ENCODE assay signal across 9 cellular contexts in the genomic region with DNA sequence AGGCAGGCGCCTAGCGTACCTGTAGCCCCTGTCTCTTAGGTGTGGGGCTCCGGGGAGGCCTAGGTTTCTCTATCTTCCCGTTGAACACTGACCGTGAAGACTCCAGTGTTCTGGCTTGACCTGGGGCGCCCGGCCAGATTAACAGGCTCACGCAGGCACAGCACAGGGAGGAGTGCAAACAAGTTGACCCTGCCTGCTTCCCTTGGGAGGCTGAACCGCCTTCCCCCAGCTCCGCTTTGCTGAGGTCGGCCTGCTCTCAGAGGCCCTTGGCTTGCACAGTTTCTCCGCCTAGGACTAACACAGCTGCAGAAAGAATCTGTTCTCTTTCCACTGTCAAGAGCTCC. TPM values are rescaled to one million over a fixed set of nuclear protein-coding genes. Genes with fewer than 3 reads are reported as not detected.
DNase-seq lines count a peak whose midpoint lies in the region; ATAC-seq, FAIRE-seq and TF ChIP-seq lines count a peak whose summit lies in the region.
"Had no signal": no experiment of that assay in that cellular context is flagged by ENCODE, and none has a peak within 500 bp of the region (broad histone marks: within the 10 kb centered on the region; RNA-seq: fewer than 3 reads in every experiment).

No MANE protein-coding gene starts in this region.

- ATAC-seq in HG02763 (IDR thresholded peaks at IDR 0.05; ENCODE audit: unreplicated experiment) (peak; percentile 12), T-helper 17 cell (no peak)
- ATAC-seq in naive thymus-derived CD4-positive, alpha-beta T cell = no peak

- CTCF ChIA-PET in naive thymus-derived CD4-positive, alpha-beta T cell (lab: Charles Lee) = interaction anchor here (1.4 to 1.8 kb wide), 3 partner anchors 15 to 347 kb away, joined by 3 to 8 read pairs (median 8); partner anchors contain the start of gene FAM136A

- H3K27me3 ChIP-seq in naive thymus-derived CD4-positive, alpha-beta T cell (ENCODE audit: control insufficient read depth in 2 of 2, insufficient read depth in 2 of 2, low read length in 2 of 2) = no peaks in the 10 kb centered on the region

- POLR2A ChIA-PET in naive thymus-derived CD4-positive, alpha-beta T cell (lab: Charles Lee) = interaction anchor here (0.5 to 5.7 kb wide), 18 partner anchors 10 to 614 kb away, joined by 3 to 42 read pairs (median 4); partner anchors contain the start of genes C2orf42, MXD1, SNRPG and TIA1

- FAIRE-seq in GM12891 (lab: Jason Lieb, UNC) = no peak
- FAIRE-seq: TTC549 had no signal

- H3K9me3 ChIP-seq in T-helper 17 cell (ENCODE audit: control insufficient read depth, low read length, poor library complexity, severe bottlenecking) = no peaks in the 10 kb centered on the region
- no peaks in the 10 kb centered on the region for H3K9me3 ChIP-seq in naive thymus-derived CD4-positive, alpha-beta T cell (ENCODE audit: control insufficient read depth in 2 of 3, low read length in 3 of 3)

- H3K36me3 Mint-ChIP-seq in T-helper 17 cell (ENCODE audit: low read depth) = no peaks in the 10 kb centered on the region
- H3K36me3 Mint-ChIP-seq in naive thymus-derived CD4-positive, alpha-beta T cell = peaks cover 3 to 21% (median 10%) of the 10 kb centered on the region in 5 donors

- H3K4me1 Mint-ChIP-seq in T-helper 17 cell = peaks cover 19% of the 10 kb centered on the region
- peaks cover 19 to 50% (median 46%) of the 10 kb centered on the region in 7 donors for H3K4me1 Mint-ChIP-seq in naive thymus-derived CD4-positive, alpha-beta T cell

- H3K4me3 Mint-ChIP-seq in T-helper 17 cell = peak overlapping the region; percentile 89
- H3K4me3 Mint-ChIP-seq in naive thymus-derived CD4-positive, alpha-beta T cell = peak overlapping the region; percentile 88 to 96 (median 92)

- H3K4me1 ChIP-seq in naive thymus-derived CD4-positive, alpha-beta T cell (ENCODE audit: control insufficient read depth in 2 of 2, insufficient read depth in 2 of 2, low read length in 2 of 2) = peaks cover 7 to 21% of the 10 kb centered on the region in 2 donors

- H3K36me3 ChIP-seq in naive thymus-derived CD4-positive, alpha-beta T cell (ENCODE audit: control insufficient read depth in 2 of 3, insufficient read depth in 3 of 3, low read length in 3 of 3) = peaks cover 0 to 18% (median 0%) of the 10 kb centered on the region in 3 experiments

- intact Hi-C loops in naive thymus-derived CD4-positive, alpha-beta T cell (cut with micrococcal nuclease) = loop anchor here (1.0 to 2.0 kb wide), 5 partner anchors 10 to 68 kb away; partner anchors contain the start of genes SNRPG (in 2 of the 2), TIA1 (in 2 of the 2) and C2orf42 (in 1 of the 2)

- no peak for TF ChIP-seq POLR2A in GM12891 (IDR thresholded peaks at IDR 0.05; ENCODE audit: low read depth, low read length)

- H3K27ac ChIP-seq in naive thymus-derived CD4-positive, alpha-beta T cell (ENCODE audit: low read depth, low read length) = peak overlapping the region; percentile 71

- H3K4me3 ChIP-seq in naive thymus-derived CD4-positive, alpha-beta T cell (ENCODE audit: low read length) = peak overlapping the region; percentile 56

- peak overlapping the region; percentile 59 for H3K27ac Mint-ChIP-seq in T-helper 17 cell
- H3K27ac Mint-ChIP-seq in naive thymus-derived CD4-positive, alpha-beta T cell = peak overlapping the region; percentile 58 to 93 (median 86)

- DNase-seq in EL = peak; percentile 33
- DNase-seq in T-helper 17 cell = no peak
- DNase-seq in fibroblast of gingiva (ENCODE audit: low read depth) = peak; percentile 60
- DNase-seq in naive thymus-derived CD4-positive, alpha-beta T cell = peak in 2 of 9 donors; percentile 7 to 16
- DNase-seq in GM12891 (ENCODE audit: insufficient read length, low spot score) = no peak
- DNase-seq in stimulated activated CD4-positive, alpha-beta T cell treated with anti-CD3 and anti-CD28 coated beads, Interleukin-1b, Interleukin-23, amount 100 ng/mL, for 48 hours = no peak
- DNase-seq in NCI-H446 treated with DMSO at 0.1 percent for 48 hours (lab: John Stamatoyannopoulos, UW) = no peak

- no peaks in the 10 kb centered on the region for H3K9me3 Mint-ChIP-seq in naive thymus-derived CD4-positive, alpha-beta T cell

- no peaks in the 10 kb centered on the region for H3K27me3 Mint-ChIP-seq in T-helper 17 cell
- H3K27me3 Mint-ChIP-seq in naive thymus-derived CD4-positive, alpha-beta T cell = no peaks in the 10 kb centered on the region

TF ChIP-seq in GM12891, 5 proteins besides CTCF, POLR2A, EP300 and RAD21:
- no peak for TF ChIP-seq PAX5 (IDR thresholded peaks at IDR 0.05; ENCODE audit: insufficient read depth, low read length, severe bottlenecking)
- TF ChIP-seq TAF1 (IDR thresholded peaks at IDR 0.05; ENCODE audit: low read depth, low read length) = no peak

RNA-seq across cellular contexts. Expression of gene PCYOX1, which starts 0.6 kb away (rescaled TPM):
- 1 to 10 TPM; 8.0 to 9.3 TPM for total RNA-seq in T-helper 17 cell
- 10 to 100 TPM in 4 of 5 experiments, 1 to 10 TPM in 1; 7.6 to 44.0 (median 16.1) TPM for total RNA-seq in naive thymus-derived CD4-positive, alpha-beta T cell
- polyA plus RNA-seq in naive thymus-derived CD4-positive, alpha-beta T cell = 10 to 100 TPM; 24.6 to 27.9 TPM
- 3.5 TPM for polyA plus RNA-seq in GM12891 (2012; ENCODE audit: low read depth, missing spikeins)

RNA-seq across cellular contexts. Expression of gene TIA1, which starts 10.1 kb away (rescaled TPM):
- 10 to 100 TPM; 68.1 to 78.2 TPM for total RNA-seq in T-helper 17 cell
- total RNA-seq in naive thymus-derived CD4-positive, alpha-beta T cell = 100 to 1,000 TPM in 3 of 5 experiments, 10 to 100 TPM in 2; 80.9 to 244 (median 163) TPM
- polyA plus RNA-seq in naive thymus-derived CD4-positive, alpha-beta T cell = 10 to 100 TPM; 39.3 to 41.3 TPM
- polyA plus RNA-seq in GM12891 (2012; ENCODE audit: low read depth, missing spikeins) = 38.7 TPM

RNA-seq across cellular contexts. Expression of gene SNRPG, which starts 35.0 kb away (rescaled TPM):
- total RNA-seq in T-helper 17 cell = 10 to 100 TPM; 78.4 to 90.1 TPM
- 100 to 1,000 TPM in 1 of 5 experiments, 10 to 100 TPM in 4; 67.6 to 278 (median 85.0) TPM for total RNA-seq in naive thymus-derived CD4-positive, alpha-beta T cell
- 100 to 1,000 TPM; 152 to 230 TPM for polyA plus RNA-seq in naive thymus-derived CD4-positive, alpha-beta T cell
- polyA plus RNA-seq in GM12891 (2012; ENCODE audit: low read depth, missing spikeins) = 334 TPM

RNA-seq across cellular contexts. Expression of gene FAM136A, which starts 43.4 kb away (rescaled TPM):
- total RNA-seq in T-helper 17 cell = 10 to 100 TPM; 15.5 to 30.6 TPM
- 10 to 100 TPM; 16.2 to 40.9 (median 28.2) TPM for total RNA-seq in naive thymus-derived CD4-positive, alpha-beta T cell
- 10 to 100 TPM; 30.6 to 33.2 TPM for polyA plus RNA-seq in naive thymus-derived CD4-positive, alpha-beta T cell
- 53.2 TPM for polyA plus RNA-seq in GM12891 (2012; ENCODE audit: low read depth, missing spikeins)

Comparison
In these comparisons a context has a peak if more than half of its experiments do, and no peak if none do; other contexts are left out.
1. DNase-seq: peak in EL (single experiment) and fibroblast of gingiva (single experiment); none in T-helper 17 cell (0 of 3), GM12891 (single experiment), stimulated activated CD4-positive, alpha-beta T cell treated with anti-CD3 and anti-CD28 coated beads, Interleukin-1b, Interleukin-23, amount 100 ng/mL, for 48 hours (single experiment) and NCI-H446 treated with DMSO at 0.1 percent for 48 hours (single experiment).